Comparison of ENCODE assay signal across 1 cellular context in the genomic region with DNA sequence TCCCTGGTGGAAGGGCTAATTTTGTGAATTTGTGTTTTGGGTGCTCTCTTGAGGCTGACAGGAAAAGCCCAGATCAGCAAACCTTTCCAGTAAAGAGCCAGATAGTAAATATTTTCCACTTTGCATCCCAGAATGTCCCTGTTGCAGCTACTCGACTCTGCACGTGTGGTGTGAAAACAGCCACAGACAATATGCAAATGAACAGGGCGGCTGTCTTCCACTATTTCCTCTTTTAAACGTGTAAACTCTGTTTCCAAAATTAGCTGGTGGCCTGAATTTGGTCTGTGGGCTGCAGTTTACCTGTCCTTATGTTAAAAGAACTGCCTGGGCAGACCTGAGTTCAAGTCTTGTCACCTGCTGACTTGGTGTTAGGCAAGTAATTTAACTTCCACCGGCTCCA.
TF ChIP-seq lines count a peak whose summit lies in the region.

No MANE protein-coding gene starts in this region.

TF ChIP-seq in GM23338, 12 proteins besides CTCF, POLR2A, EP300 and RAD21 (continued from another document):
- no peak for TF ChIP-seq EZH2 (IDR thresholded peaks at IDR 0.05; ENCODE audit: low read depth, unreplicated experiment)
- TF ChIP-seq, protein P1, sequence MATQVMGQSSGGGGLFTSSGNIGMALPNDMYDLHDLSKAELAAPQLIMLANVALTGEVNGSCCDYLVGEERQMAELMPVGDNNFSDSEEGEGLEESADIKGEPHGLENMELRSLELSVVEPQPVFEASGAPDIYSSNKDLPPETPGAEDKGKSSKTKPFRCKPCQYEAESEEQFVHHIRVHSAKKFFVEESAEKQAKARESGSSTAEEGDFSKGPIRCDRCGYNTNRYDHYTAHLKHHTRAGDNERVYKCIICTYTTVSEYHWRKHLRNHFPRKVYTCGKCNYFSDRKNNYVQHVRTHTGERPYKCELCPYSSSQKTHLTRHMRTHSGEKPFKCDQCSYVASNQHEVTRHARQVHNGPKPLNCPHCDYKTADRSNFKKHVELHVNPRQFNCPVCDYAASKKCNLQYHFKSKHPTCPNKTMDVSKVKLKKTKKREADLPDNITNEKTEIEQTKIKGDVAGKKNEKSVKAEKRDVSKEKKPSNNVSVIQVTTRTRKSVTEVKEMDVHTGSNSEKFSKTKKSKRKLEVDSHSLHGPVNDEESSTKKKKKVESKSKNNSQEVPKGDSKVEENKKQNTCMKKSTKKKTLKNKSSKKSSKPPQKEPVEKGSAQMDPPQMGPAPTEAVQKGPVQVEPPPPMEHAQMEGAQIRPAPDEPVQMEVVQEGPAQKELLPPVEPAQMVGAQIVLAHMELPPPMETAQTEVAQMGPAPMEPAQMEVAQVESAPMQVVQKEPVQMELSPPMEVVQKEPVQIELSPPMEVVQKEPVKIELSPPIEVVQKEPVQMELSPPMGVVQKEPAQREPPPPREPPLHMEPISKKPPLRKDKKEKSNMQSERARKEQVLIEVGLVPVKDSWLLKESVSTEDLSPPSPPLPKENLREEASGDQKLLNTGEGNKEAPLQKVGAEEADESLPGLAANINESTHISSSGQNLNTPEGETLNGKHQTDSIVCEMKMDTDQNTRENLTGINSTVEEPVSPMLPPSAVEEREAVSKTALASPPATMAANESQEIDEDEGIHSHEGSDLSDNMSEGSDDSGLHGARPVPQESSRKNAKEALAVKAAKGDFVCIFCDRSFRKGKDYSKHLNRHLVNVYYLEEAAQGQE (IDR thresholded peaks at IDR 0.05; ENCODE audit: unreplicated experiment) = no peak
- TF ChIP-seq, protein P2, sequence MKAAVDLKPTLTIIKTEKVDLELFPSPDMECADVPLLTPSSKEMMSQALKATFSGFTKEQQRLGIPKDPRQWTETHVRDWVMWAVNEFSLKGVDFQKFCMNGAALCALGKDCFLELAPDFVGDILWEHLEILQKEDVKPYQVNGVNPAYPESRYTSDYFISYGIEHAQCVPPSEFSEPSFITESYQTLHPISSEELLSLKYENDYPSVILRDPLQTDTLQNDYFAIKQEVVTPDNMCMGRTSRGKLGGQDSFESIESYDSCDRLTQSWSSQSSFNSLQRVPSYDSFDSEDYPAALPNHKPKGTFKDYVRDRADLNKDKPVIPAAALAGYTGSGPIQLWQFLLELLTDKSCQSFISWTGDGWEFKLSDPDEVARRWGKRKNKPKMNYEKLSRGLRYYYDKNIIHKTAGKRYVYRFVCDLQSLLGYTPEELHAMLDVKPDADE (IDR thresholded peaks at IDR 0.05) = no peak
